1 cellular context compared by ENCODE assay signal in genomic region chr4:6773616-6774540, GRCh38.
TF ChIP-seq lines count a peak whose summit lies in the region.

No MANE protein-coding gene starts in this region.

TF ChIP-seq in K562, 482 proteins besides CTCF, POLR2A, EP300 and RAD21 (continued from another document):
- no peak for TF ChIP-seq SIN3B (IDR thresholded peaks at IDR 0.05; ENCODE audit: low read depth)
- TF ChIP-seq ARID4B (CRISPR knock-in tag; IDR thresholded peaks at IDR 0.05), result no peak
- peak; percentile 88 for TF ChIP-seq ZNF146 (CRISPR knock-in tag; IDR thresholded peaks at IDR 0.05; ENCODE audit: unreplicated experiment)
- TF ChIP-seq ZNF778 (CRISPR knock-in tag; IDR thresholded peaks at IDR 0.05), result no peak
- 0 out of 2 replicates have a peak, but pooled peaks have one; percentile 60 for TF ChIP-seq CEBPB (tag; IDR thresholded peaks at IDR 0.05)
- no peak for TF ChIP-seq CBFA2T3 (IDR thresholded peaks at IDR 0.05)
- TF ChIP-seq ZNF282 (CRISPR knock-in tag; IDR thresholded peaks at IDR 0.05), result no peak
- TF ChIP-seq ARNT (IDR thresholded peaks at IDR 0.05), result no peak
- no peak for TF ChIP-seq ZNF212 (CRISPR knock-in tag; IDR thresholded peaks at IDR 0.05)
- TF ChIP-seq, protein P1, sequence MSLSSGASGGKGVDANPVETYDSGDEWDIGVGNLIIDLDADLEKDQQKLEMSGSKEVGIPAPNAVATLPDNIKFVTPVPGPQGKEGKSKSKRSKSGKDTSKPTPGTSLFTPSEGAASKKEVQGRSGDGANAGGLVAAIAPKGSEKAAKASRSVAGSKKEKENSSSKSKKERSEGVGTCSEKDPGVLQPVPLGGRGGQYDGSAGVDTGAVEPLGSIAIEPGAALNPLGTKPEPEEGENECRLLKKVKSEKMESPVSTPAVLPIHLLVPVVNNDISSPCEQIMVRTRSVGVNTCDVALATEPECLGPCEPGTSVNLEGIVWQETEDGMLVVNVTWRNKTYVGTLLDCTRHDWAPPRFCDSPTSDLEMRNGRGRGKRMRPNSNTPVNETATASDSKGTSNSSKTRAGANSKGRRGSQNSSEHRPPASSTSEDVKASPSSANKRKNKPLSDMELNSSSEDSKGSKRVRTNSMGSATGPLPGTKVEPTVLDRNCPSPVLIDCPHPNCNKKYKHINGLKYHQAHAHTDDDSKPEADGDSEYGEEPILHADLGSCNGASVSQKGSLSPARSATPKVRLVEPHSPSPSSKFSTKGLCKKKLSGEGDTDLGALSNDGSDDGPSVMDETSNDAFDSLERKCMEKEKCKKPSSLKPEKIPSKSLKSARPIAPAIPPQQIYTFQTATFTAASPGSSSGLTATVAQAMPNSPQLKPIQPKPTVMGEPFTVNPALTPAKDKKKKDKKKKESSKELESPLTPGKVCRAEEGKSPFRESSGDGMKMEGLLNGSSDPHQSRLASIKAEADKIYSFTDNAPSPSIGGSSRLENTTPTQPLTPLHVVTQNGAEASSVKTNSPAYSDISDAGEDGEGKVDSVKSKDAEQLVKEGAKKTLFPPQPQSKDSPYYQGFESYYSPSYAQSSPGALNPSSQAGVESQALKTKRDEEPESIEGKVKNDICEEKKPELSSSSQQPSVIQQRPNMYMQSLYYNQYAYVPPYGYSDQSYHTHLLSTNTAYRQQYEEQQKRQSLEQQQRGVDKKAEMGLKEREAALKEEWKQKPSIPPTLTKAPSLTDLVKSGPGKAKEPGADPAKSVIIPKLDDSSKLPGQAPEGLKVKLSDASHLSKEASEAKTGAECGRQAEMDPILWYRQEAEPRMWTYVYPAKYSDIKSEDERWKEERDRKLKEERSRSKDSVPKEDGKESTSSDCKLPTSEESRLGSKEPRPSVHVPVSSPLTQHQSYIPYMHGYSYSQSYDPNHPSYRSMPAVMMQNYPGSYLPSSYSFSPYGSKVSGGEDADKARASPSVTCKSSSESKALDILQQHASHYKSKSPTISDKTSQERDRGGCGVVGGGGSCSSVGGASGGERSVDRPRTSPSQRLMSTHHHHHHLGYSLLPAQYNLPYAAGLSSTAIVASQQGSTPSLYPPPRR (CRISPR knock-in tag; IDR thresholded peaks at IDR 0.05; ENCODE audit: borderline replicate concordance), result no peak
- TF ChIP-seq TRIM25 (IDR thresholded peaks at IDR 0.05; ENCODE audit: borderline replicate concordance), result no peak
- TF ChIP-seq KDM2B (CRISPR knock-in tag; IDR thresholded peaks at IDR 0.05), result no peak
- TF ChIP-seq ZNF121 (CRISPR knock-in tag; conservative IDR thresholded peaks at IDR 0.05), result peak; percentile 72; the same call in 1 of the 2 replicates
TF ChIP-seq in K562: peak in this region for 3.
